Comparison of ENCODE assay signal across 8 cellular contexts in genomic region chr10:100528123-100528884, GRCh38. TPM values are rescaled to one million over a fixed set of nuclear protein-coding genes. Genes with fewer than 3 reads are reported as not detected.
DNase-seq lines count a peak whose midpoint lies in the region; ATAC-seq, FAIRE-seq and TF ChIP-seq lines count a peak whose summit lies in the region.

No MANE protein-coding gene starts in this region.

- CTCF ChIA-PET in CD8-positive, alpha-beta T cell (lab: Charles Lee) = interaction anchor here (1.1 to 26.0 kb wide), 3 partner anchors 9 to 97 kb away, joined by 8 to 298 read pairs (median 23); partner anchors contain the start of gene SEC31B

- H3K27me3 ChIP-seq in CD8-positive, alpha-beta T cell (ENCODE audit: insufficient read depth, low read length) = no peaks in the 10 kb centered on the region
- H3K27me3 ChIP-seq in duodenal mucosa (ENCODE audit: control insufficient read depth in 1 of 2, insufficient read depth in 2 of 2, low read length in 2 of 2) = no peaks in the 10 kb centered on the region
- no peaks in the 10 kb centered on the region for H3K27me3 ChIP-seq in neutrophil

- H3K36me3 Mint-ChIP-seq in CD8-positive, alpha-beta T cell = peaks cover 53% of the 10 kb centered on the region

- H3K9me3 ChIP-seq in CD8-positive, alpha-beta T cell (ENCODE audit: low read length) = no peaks in the 10 kb centered on the region
- no peaks in the 10 kb centered on the region for H3K9me3 ChIP-seq in duodenal mucosa (ENCODE audit: control insufficient read depth in 1 of 2, low read length in 2 of 2)
- H3K9me3 ChIP-seq in neutrophil = no peaks in the 10 kb centered on the region

- H3K4me1 Mint-ChIP-seq in CD8-positive, alpha-beta T cell (ENCODE audit: low read depth) = peaks cover 39% of the 10 kb centered on the region

- no peaks in the 10 kb centered on the region for H3K27me3 Mint-ChIP-seq in CD8-positive, alpha-beta T cell (ENCODE audit: low read depth)

- peaks cover 35% of the 10 kb centered on the region for H3K4me1 ChIP-seq in CD8-positive, alpha-beta T cell (ENCODE audit: insufficient read depth, low read length)
- peaks cover 12 to 19% of the 10 kb centered on the region in 2 donors for H3K4me1 ChIP-seq in duodenal mucosa (ENCODE audit: control insufficient read depth in 1 of 2, insufficient read depth in 2 of 2, low read length in 2 of 2)
- H3K4me1 ChIP-seq in neutrophil (ENCODE audit: control insufficient read depth in 1 of 2, insufficient read depth in 1 of 2, low read depth in 1 of 2, low read length in 1 of 2) = peaks cover 12 to 18% of the 10 kb centered on the region in 2 experiments

- H3K4me3 Mint-ChIP-seq in CD8-positive, alpha-beta T cell = peak overlapping the region; percentile 99

- intact Hi-C loops in CD8-positive, alpha-beta T cell (cut with DNase I, micrococcal nuclease) = loop anchor here in 1 of 2 experiments (2.0 kb wide), 1 partner anchor 18 kb away; no protein-coding TSS in a partner anchor

- POLR2A ChIA-PET in CD8-positive, alpha-beta T cell (lab: Charles Lee) = interaction anchor here (1.0 to 3.0 kb wide), 3 partner anchors 7 to 46 kb away, joined by 3 to 14 read pairs (median 4); partner anchors contain the start of gene HIF1AN

- peak overlapping the region; percentile 93 to 99 for H3K9ac ChIP-seq in duodenal mucosa (ENCODE audit: low read depth in 1 of 2, low read length in 2 of 2)

- FAIRE-seq in RCC 7860 (lab: Jason Lieb, UNC) = no peak

- no peak for DNase-seq in CD8-positive, alpha-beta T cell
- peak; percentile 12 for DNase-seq in MV-4-11 (lab: John Stamatoyannopoulos, UW)
- no peak for DNase-seq in RCC 7860 (ENCODE audit: low spot score)
- no peak for DNase-seq in NCI-H446 treated with DMSO at 0.1 percent for 48 hours (lab: John Stamatoyannopoulos, UW)
- DNase-seq in G401 (ENCODE audit: low spot score) = no peak

- no peaks in the 10 kb centered on the region for H3K9me3 Mint-ChIP-seq in CD8-positive, alpha-beta T cell

- ATAC-seq in CD8-positive, alpha-beta T cell = peak; percentile 37
- ATAC-seq in HG03442 (IDR thresholded peaks at IDR 0.05; ENCODE audit: unreplicated experiment) = no peak

- H3K27ac ChIP-seq in CD8-positive, alpha-beta T cell (ENCODE audit: low read depth, low read length) = peak overlapping the region; percentile 77
- H3K27ac ChIP-seq in duodenal mucosa (ENCODE audit: low read depth, low read length) = no peak overlapping the region
- H3K27ac ChIP-seq in neutrophil = no peak overlapping the region

- peak overlapping the region; percentile 93 for H3K27ac Mint-ChIP-seq in CD8-positive, alpha-beta T cell

- H3K36me3 ChIP-seq in CD8-positive, alpha-beta T cell (ENCODE audit: insufficient read depth, low read length) = peaks cover 33% of the 10 kb centered on the region
- H3K36me3 ChIP-seq in duodenal mucosa (ENCODE audit: control insufficient read depth in 1 of 2, insufficient read depth in 2 of 2, low read length in 2 of 2) = peaks cover 26 to 39% of the 10 kb centered on the region in 2 donors
- peaks cover 39% of the 10 kb centered on the region for H3K36me3 ChIP-seq in neutrophil

- TF ChIP-seq CTCF in CD8-positive, alpha-beta T cell (IDR thresholded peaks at IDR 0.05) = no peak
- no peak for TF ChIP-seq CTCF in neutrophil (IDR thresholded peaks at IDR 0.05)

- in situ Hi-C loops in G401 (cut with HindIII; ENCODE audit: low sequenced_read_pairs) = no loop called here

- peak overlapping the region; percentile 81 for H3K4me3 ChIP-seq in CD8-positive, alpha-beta T cell (ENCODE audit: low read depth, low read length)
- H3K4me3 ChIP-seq in duodenal mucosa (ENCODE audit: low read depth in 1 of 2, low read length in 2 of 2) (peak overlapping the region; percentile 92 to 99), neutrophil (ENCODE audit: low read depth in 1 of 2, low read length in 1 of 2) (peak overlapping the region; percentile 75 to 87)

RNA-seq across cellular contexts. Expression of gene NDUFB8, which starts 1.4 kb away (rescaled TPM):
- total RNA-seq in CD8-positive, alpha-beta T cell = 100 to 1,000 TPM; 156 to 163 TPM
- 251 and 267 TPM in 2 replicates for total RNA-seq in G401 (2014; rRNA removed; shearing (Covaris generic))

RNA-seq across cellular contexts. Expression of gene HIF1AN, which starts 7.4 kb away (rescaled TPM):
- total RNA-seq in CD8-positive, alpha-beta T cell = 10 to 100 TPM; 28.0 to 31.2 TPM
- total RNA-seq in G401 (2014; rRNA removed; shearing (Covaris generic)) = 6.3 and 13.9 TPM in 2 replicates

RNA-seq across cellular contexts. Expression of gene SEC31B, which starts 8.6 kb away (rescaled TPM):
- 10 to 100 TPM; 57.5 to 57.9 TPM for total RNA-seq in CD8-positive, alpha-beta T cell
- total RNA-seq in G401 (2014; rRNA removed; shearing (Covaris generic)) = 1.1 and 3.9 TPM in 2 replicates

Comparison
In these comparisons a context has a peak if more than half of its experiments do, and no peak if none do; other contexts are left out.
1. RNA of gene SEC31B, which starts 8.6 kb away (total RNA-seq): 57.5 to 57.9 TPM in CD8-positive, alpha-beta T cell; 1.1 to 3.9 TPM in G401; every median in the first group is over 10 times any median in the second.
2. Peak in every context shown above with its lines, with median percentiles within 50 percentile points of each other: H3K4me3 ChIP-seq.